Comparison of ENCODE assay signal across 12 cellular contexts in genomic region chr2:189582140-189582825, GRCh38. TPM values are rescaled to one million over a fixed set of nuclear protein-coding genes. Genes with fewer than 3 reads are reported as not detected.
DNase-seq lines count a peak whose midpoint lies in the region; ATAC-seq and TF ChIP-seq lines count a peak whose summit lies in the region.
"Had no signal": no experiment of that assay in that cellular context is flagged by ENCODE, and none has a peak within 500 bp of the region (broad histone marks: within the 10 kb centered on the region; RNA-seq: fewer than 3 reads in every experiment).

No MANE protein-coding gene starts in this region.

- no peak overlapping the region for H4K5ac ChIP-seq in mesendoderm (ENCODE audit: low read length)

- H3K4me3 ChIP-seq in right lobe of liver (no peak overlapping the region), stomach (no peak overlapping the region), mesendoderm (ENCODE audit: low read length) (no peak overlapping the region), adrenal gland (no peak overlapping the region)
- H3K4me3 ChIP-seq: SJSA1 had no signal

- H3K4ac ChIP-seq in mesendoderm (ENCODE audit: low read depth, low read length), result no peak overlapping the region

- no peak overlapping the region for H3K23ac ChIP-seq in mesendoderm (ENCODE audit: low read length)

- no peaks in the 10 kb centered on the region for H3K79me2 ChIP-seq in mesendoderm (ENCODE audit: control insufficient read depth, insufficient read depth, low read length)

- no peak overlapping the region for H2BK120ac ChIP-seq in mesendoderm (ENCODE audit: low read depth, low read length)

- no peak overlapping the region for H3K4me2 ChIP-seq in mesendoderm (ENCODE audit: low read length)

- H3K4me1 Mint-ChIP-seq in activated T-cell treated with anti-CD3 and anti-CD28 coated beads, Interleukin-2, amount 50 U/mL, for 4 hours (ENCODE audit: low read depth), result peaks cover 33% of the 10 kb centered on the region
- peaks cover 29% of the 10 kb centered on the region for H3K4me1 Mint-ChIP-seq in T-helper 17 cell

- no peak overlapping the region for H2BK15ac ChIP-seq in mesendoderm (replicated peaks; ENCODE audit: low read depth)

- TF ChIP-seq CTCF in right lobe of liver (IDR thresholded peaks at IDR 0.05) (no peak), stomach (IDR thresholded peaks at IDR 0.05) (no peak), adrenal gland (IDR thresholded peaks at IDR 0.05) (no peak)

- H3K36me3 ChIP-seq in right lobe of liver (peaks cover 0 to 8% (median 0%) of the 10 kb centered on the region in 4 donors), stomach (peaks cover 0 to 5% (median 0%) of the 10 kb centered on the region in 4 donors), mesendoderm (ENCODE audit: control insufficient read depth, insufficient read depth, low read length) (no peaks in the 10 kb centered on the region), adrenal gland (replicated peaks in 1 of 2) (peaks cover 0 to 22% of the 10 kb centered on the region in 2 donors)
- H3K36me3 ChIP-seq: SJSA1 had no signal

- no peaks in the 10 kb centered on the region for H3K27me3 ChIP-seq in right lobe of liver
- H3K27me3 ChIP-seq in stomach, result no peaks in the 10 kb centered on the region
- H3K27me3 ChIP-seq in mesendoderm (ENCODE audit: insufficient read depth, low read length, poor library complexity), result peaks cover 19% of the 10 kb centered on the region
- H3K27me3 ChIP-seq in adrenal gland, result no peaks in the 10 kb centered on the region

- H3K4me1 ChIP-seq in right lobe of liver (peaks cover 0 to 27% (median under 1%) of the 10 kb centered on the region in 4 donors), stomach (peaks cover 23 to 39% (median 33%) of the 10 kb centered on the region in 4 donors), mesendoderm (ENCODE audit: control insufficient read depth, low read depth, low read length) (peaks cover 2% of the 10 kb centered on the region), adrenal gland (replicated peaks in 1 of 2) (peaks cover 5 to 23% of the 10 kb centered on the region in 2 donors)

- no peak overlapping the region for H3K56ac ChIP-seq in mesendoderm (ENCODE audit: low read length)

- H3K9me3 ChIP-seq in T-helper 17 cell (ENCODE audit: control insufficient read depth, low read length, poor library complexity, severe bottlenecking), result no peaks in the 10 kb centered on the region
- H3K9me3 ChIP-seq in right lobe of liver, result no peaks in the 10 kb centered on the region
- H3K9me3 ChIP-seq in stomach, result no peaks in the 10 kb centered on the region
- no peaks in the 10 kb centered on the region for H3K9me3 ChIP-seq in adrenal gland (replicated peaks in 1 of 3)
- H3K9me3 ChIP-seq: SJSA1 had no signal

- no peak overlapping the region for H3K27ac Mint-ChIP-seq in T-helper 17 cell

- H3K9ac ChIP-seq in mesendoderm (ENCODE audit: low read length), result no peak overlapping the region

- no peaks in the 10 kb centered on the region for H3K36me3 Mint-ChIP-seq in activated T-cell treated with anti-CD3 and anti-CD28 coated beads, Interleukin-2, amount 50 U/mL, for 4 hours (ENCODE audit: insufficient read depth)
- peaks cover under 1% of the 10 kb centered on the region for H3K36me3 Mint-ChIP-seq in T-helper 17 cell (ENCODE audit: low read depth)

- H2AK5ac ChIP-seq in mesendoderm (ENCODE audit: low read length), result no peak overlapping the region

- no peaks in the 10 kb centered on the region for H3K9me3 Mint-ChIP-seq in activated T-cell treated with anti-CD3 and anti-CD28 coated beads, Interleukin-2, amount 50 U/mL, for 4 hours

- intact Hi-C loops in right lobe of liver (cut with DNase I), result no loop called here
- intact Hi-C loops in stomach (cut with DNase I; ENCODE audit: low total_unique reads), result no loop called here
- intact Hi-C loops in adrenal gland (cut with DNase I), result loop anchor here (10.0 kb wide), 1 partner anchor 53 kb away; no protein-coding TSS in a partner anchor

- no peak for TF ChIP-seq EP300 in stomach (IDR thresholded peaks at IDR 0.05)

- H3K18ac ChIP-seq in mesendoderm (ENCODE audit: low read length), result no peak overlapping the region

- no peak for ATAC-seq in activated T-cell treated with anti-CD3 and anti-CD28 coated beads, Interleukin-2, amount 50 U/mL, for 4 hours
- ATAC-seq in T-helper 17 cell, result no peak
- no peak for ATAC-seq in right lobe of liver

- no peaks in the 10 kb centered on the region for H3K79me1 ChIP-seq in mesendoderm (ENCODE audit: low read length)

- H2BK5ac ChIP-seq in mesendoderm (ENCODE audit: low read length), result no peak overlapping the region

- peak overlapping the region; percentile 39 for H3K4me3 Mint-ChIP-seq in activated T-cell treated with anti-CD3 and anti-CD28 coated beads, Interleukin-2, amount 50 U/mL, for 4 hours
- peak overlapping the region; percentile 87 for H3K4me3 Mint-ChIP-seq in T-helper 17 cell

- peaks cover 24% of the 10 kb centered on the region for H3K27me3 Mint-ChIP-seq in activated T-cell treated with anti-CD3 and anti-CD28 coated beads, Interleukin-2, amount 50 U/mL, for 4 hours (ENCODE audit: low read depth)
- H3K27me3 Mint-ChIP-seq in T-helper 17 cell, result peaks cover 10% of the 10 kb centered on the region

- H3K27ac ChIP-seq in right lobe of liver, result peak overlapping the region; percentile 3 to 29 (median 29)
- H3K27ac ChIP-seq in stomach, result peak overlapping the region in 3 of 5 donors; percentile 93 to 95 (median 95)
- H3K27ac ChIP-seq in mesendoderm (ENCODE audit: low read depth, low read length), result no peak overlapping the region
- H3K27ac ChIP-seq in adrenal gland, result peak overlapping the region in 1 of 5 donors; percentile 96
- H3K27ac ChIP-seq: SJSA1 had no signal

- no peak overlapping the region for H4K8ac ChIP-seq in mesendoderm (ENCODE audit: low read depth, low read length)

- TF ChIP-seq POLR2A in right lobe of liver (IDR thresholded peaks at IDR 0.05) (no peak), stomach (IDR thresholded peaks at IDR 0.05) (no peak), adrenal gland (IDR thresholded peaks at IDR 0.05) (no peak)

- DNase-seq in activated T-cell treated with anti-CD3 and anti-CD28 coated beads, Interleukin-2, amount 50 U/mL, for 4 hours, result no peak
- DNase-seq in activated T-cell treated with anti-CD3 and anti-CD28 coated beads, Interleukin-2, amount 50 U/mL, for 48 hours, result no peak
- DNase-seq in T-helper 17 cell, result no peak
- DNase-seq in right lobe of liver, result no peak
- no peak for DNase-seq in stomach
- no peak for DNase-seq in mesendoderm
- no peak for DNase-seq in superior temporal gyrus (ENCODE audit: extremely low spot score)
- no peak for DNase-seq in adrenal gland
- DNase-seq: activated CD4-positive, CD25-positive, alpha-beta regulatory T cell; activated gamma-delta T cell; cortex of kidney had no signal

- WGBS in right lobe of liver (ENCODE audit: insufficient coverage, low coverage, low lambda C conversion rate, missing lambda C conversion rate), result 64% methylated on average over 6 of the region's 6 CpGs
- WGBS in stomach, 5 donors, result 73 to 92% (median 87%) methylated on average over 6 of the region's 6 CpGs
- no CpG with 5 or more reads among the region's 6 CpGs for WGBS in mesendoderm (ENCODE audit: extremely low coverage, insufficient coverage, low lambda C conversion rate)
- WGBS in adrenal gland, 4 donors, result 79 to 87% (median 83%) methylated on average over 6 of the region's 6 CpGs

RNA-seq across cellular contexts. Expression of gene SLC40A1, which starts 1.7 kb away (rescaled TPM):
- total RNA-seq in activated T-cell treated with anti-CD3 and anti-CD28 coated beads, Interleukin-2, amount 50 U/mL, for 4 hours, result 1 to 10 TPM; 2.1 to 4.6 (median 2.4) TPM
- total RNA-seq in T-helper 17 cell, result 10 to 100 TPM; 30.9 to 92.7 TPM
- 100 to 1,000 TPM; 101 to 289 (median 134) TPM for total RNA-seq in right lobe of liver
- total RNA-seq in stomach, result 100 to 1,000 TPM in 3 of 5 donors, 10 to 100 TPM in 2; 60.7 to 147 (median 104) TPM
- polyA plus RNA-seq in stomach, result 10 to 100 TPM; 21.3 to 72.3 (median 65.5) TPM
- polyA plus RNA-seq in mesendoderm (2013, experiment 1 of 2), result 0.06 TPM
- polyA plus RNA-seq in mesendoderm (2013, experiment 2 of 2), result 0.08 TPM
- total RNA-seq in adrenal gland, result 1,000 to 10,000 TPM in 5 of 8 donors, 100 to 1,000 TPM in 2, 10 to 100 TPM in 1; 84.1 to 3,561 (median 1,319) TPM
- polyA plus RNA-seq in adrenal gland, result 100 to 1,000 TPM; 115 to 215 (median 154) TPM

Comparison
In these comparisons a context has a peak if more than half of its experiments do, and no peak if none do; other contexts are left out.
1. RNA of gene SLC40A1, which starts 1.7 kb away (total RNA-seq): 84.1 to 3,561 TPM in adrenal gland, 101 to 289 TPM in right lobe of liver, 60.7 to 147 TPM in stomach and 30.9 to 92.7 TPM in T-helper 17 cell; 2.1 to 4.6 TPM in activated T-cell treated with anti-CD3 and anti-CD28 coated beads, Interleukin-2, amount 50 U/mL, for 4 hours; every median in the first group is over 4 times any median in the second.
2. intact Hi-C loops: an anchor here in adrenal gland (10.0 kb wide); none called in right lobe of liver and stomach.